ENCODE assay signal across 35 cellular contexts in genomic region chr1:152999818-153000217, GRCh38. TPM values are rescaled to one million over a fixed set of nuclear protein-coding genes. Genes with fewer than 3 reads are reported as not detected.
"Had no signal": no experiment of that assay in that cellular context is flagged by ENCODE, and none has a peak within 500 bp of the region (broad histone marks: within the 10 kb centered on the region; RNA-seq: fewer than 3 reads in every experiment).

No MANE protein-coding gene starts in this region.

- DNase-seq: activated B cell treated with CpG ODN at 0.5 μM for 24 hours; activated CD4-positive, alpha-beta memory T cell treated with anti-CD3 and anti-CD28 coated beads for 36 hours; activated CD4-positive, alpha-beta T cell treated with anti-CD3 and anti-CD28 coated beads for 4 hours; activated CD4-positive, alpha-beta T cell treated with anti-CD3 and anti-CD28 coated beads, Interleukin-2, amount 50 U/mL, for 1 hour; activated CD4-positive, CD25-positive, alpha-beta regulatory T cell treated with anti-CD3 and anti-CD28 coated beads, Interleukin-2, amount 50 U/mL, for 72 hours; activated CD8-positive, alpha-beta memory T cell treated with anti-CD3 and anti-CD28 coated beads, Interleukin-2, amount 50 U/mL, for 4 hours; activated gamma-delta T cell treated with Interleukin-2 at 50 U/mL for 16 hours; activated naive CD4-positive, alpha-beta T cell treated with anti-CD3 and anti-CD28 coated beads, Interleukin-2, amount 10 ng/mL, durations not matched to agents 7 days and 5 days; activated naive CD8-positive, alpha-beta T cell treated with anti-CD3 and anti-CD28 coated beads, Interleukin-2, amount 50 U/mL, for 24 hours; activated T-cell treated with anti-CD3 and anti-CD28 coated beads for 4 hours; activated T-cell treated with anti-CD3 and anti-CD28 coated beads, Interleukin-2, amount 50 U/mL, for 4 hours; anterior cingulate cortex; NCI-H1105; NCI-H1417 treated with DMSO at 0.1 percent for 48 hours; NCI-H187 treated with DMSO at 0.1 percent for 48 hours; NCI-H2081 treated with DMSO at 0.1 percent for 48 hours; NCI-H226; NCI-H446 treated with DMSO at 0.1 percent for 48 hours; NCI-H524 treated with DMSO at 0.1 percent for 48 hours; NCI-H748 treated with DMSO at 0.1 percent for 48 hours; NK-92 treated with Interleukin-12 subunit alpha and Interleukin-12 subunit beta, amount 100 ng/mL, for 24 hours; PC-3; Right ventricle myocardium superior; SW 1271; T-helper 1 cell; T-helper 2 cell; T-helper 9 cell had no signal

- H3K4me3 ChIP-seq: cardiac muscle cell had no signal

- H3K4me1 Mint-ChIP-seq: activated B cell treated with CpG ODN at 0.5 μM for 24 hours; activated naive CD4-positive, alpha-beta T cell treated with anti-CD3 and anti-CD28 coated beads, Interleukin-2, amount 10 ng/mL, durations not matched to agents 7 days and 5 days; activated naive CD8-positive, alpha-beta T cell treated with anti-CD3 and anti-CD28 coated beads, Interleukin-2, amount 50 U/mL, for 24 hours; brain had no signal

- H3K36me3 Mint-ChIP-seq: activated CD4-positive, alpha-beta memory T cell treated with anti-CD3 and anti-CD28 coated beads for 36 hours; activated naive CD4-positive, alpha-beta T cell treated with anti-CD3 and anti-CD28 coated beads, Interleukin-2, amount 10 ng/mL, durations not matched to agents 7 days and 5 days; activated naive CD8-positive, alpha-beta T cell; brain had no signal

- H3K4me3 Mint-ChIP-seq: activated B cell treated with CpG ODN at 0.5 μM for 24 hours; activated CD4-positive, alpha-beta memory T cell treated with anti-CD3 and anti-CD28 coated beads for 36 hours; activated naive CD4-positive, alpha-beta T cell treated with anti-CD3 and anti-CD28 coated beads, Interleukin-2, amount 10 ng/mL, durations not matched to agents 7 days and 5 days; activated naive CD8-positive, alpha-beta T cell; activated naive CD8-positive, alpha-beta T cell treated with anti-CD3 and anti-CD28 coated beads, Interleukin-2, amount 50 U/mL, for 24 hours; activated T-cell treated with anti-CD3 and anti-CD28 coated beads, Interleukin-2, amount 50 U/mL, for 4 hours; activated T-helper 1 cell treated with anti-CD3 and anti-CD28 coated beads, Interleukin-12 subunit alpha, Interleukin-12 subunit beta, Interleukin-2, Interleukin-4 antibody, amounts not matched to agents 30 ng/mL and 10 ng/mL and 1 ng/mL, durations not matched to agents 14 hours and 24 hours and 36 hours; brain had no signal

- H3K27me3 ChIP-seq: cardiac muscle cell had no signal

- ATAC-seq: activated naive CD8-positive, alpha-beta T cell treated with anti-CD3 and anti-CD28 coated beads, Interleukin-2, amount 50 U/mL, for 24 hours; activated T-cell treated with anti-CD3 and anti-CD28 coated beads, Interleukin-2, amount 50 U/mL, for 4 hours; PC-3 had no signal

- H3K27ac ChIP-seq: cardiac muscle cell, KMS-11, VCaP had no signal

- H3K27ac Mint-ChIP-seq: activated B cell treated with CpG ODN at 0.5 μM for 24 hours; activated CD4-positive, alpha-beta memory T cell treated with anti-CD3 and anti-CD28 coated beads for 36 hours; activated naive CD4-positive, alpha-beta T cell treated with anti-CD3 and anti-CD28 coated beads, Interleukin-2, amount 10 ng/mL, durations not matched to agents 7 days and 5 days; activated naive CD8-positive, alpha-beta T cell; activated naive CD8-positive, alpha-beta T cell treated with anti-CD3 and anti-CD28 coated beads, Interleukin-2, amount 50 U/mL, for 24 hours; activated T-helper 1 cell treated with anti-CD3 and anti-CD28 coated beads, Interleukin-12 subunit alpha, Interleukin-12 subunit beta, Interleukin-2, Interleukin-4 antibody, amounts not matched to agents 30 ng/mL and 10 ng/mL and 1 ng/mL, durations not matched to agents 14 hours and 24 hours and 36 hours; brain had no signal

- H3K36me3 ChIP-seq: cardiac muscle cell had no signal

- H3K9me3 Mint-ChIP-seq: activated CD4-positive, alpha-beta memory T cell treated with anti-CD3 and anti-CD28 coated beads for 36 hours; activated naive CD4-positive, alpha-beta T cell treated with anti-CD3 and anti-CD28 coated beads, Interleukin-2, amount 10 ng/mL, durations not matched to agents 7 days and 5 days; activated T-helper 1 cell treated with anti-CD3 and anti-CD28 coated beads, Interleukin-12 subunit alpha, Interleukin-12 subunit beta, Interleukin-2, Interleukin-4 antibody, amounts not matched to agents 30 ng/mL and 10 ng/mL and 1 ng/mL, durations not matched to agents 14 hours and 24 hours and 36 hours had no signal

RNA-seq across cellular contexts. Expression of gene SPRR3, which starts 1.7 kb away (rescaled TPM):
- total RNA-seq: activated B cell treated with CpG ODN at 0.5 μM for 24 hours; activated CD4-positive, alpha-beta memory T cell treated with anti-CD3 and anti-CD28 coated beads for 36 hours; activated T-cell treated with anti-CD3 and anti-CD28 coated beads, Interleukin-2, amount 50 U/mL, for 4 hours; activated T-helper 1 cell treated with anti-CD3 and anti-CD28 coated beads, Interleukin-12 subunit alpha, Interleukin-12 subunit beta, Interleukin-2, Interleukin-4 antibody, amounts not matched to agents 30 ng/mL and 10 ng/mL and 1 ng/mL, durations not matched to agents 14 hours and 24 hours and 36 hours; cardiac muscle cell; LHCN-M2; M059J; Right ventricle myocardium superior had no signal

RNA-seq across cellular contexts. Expression of gene SPRR1A, which starts 15.9 kb away (rescaled TPM):
- total RNA-seq: activated B cell treated with CpG ODN at 0.5 μM for 24 hours; activated CD4-positive, alpha-beta memory T cell treated with anti-CD3 and anti-CD28 coated beads for 36 hours; activated T-cell treated with anti-CD3 and anti-CD28 coated beads, Interleukin-2, amount 50 U/mL, for 4 hours; activated T-helper 1 cell treated with anti-CD3 and anti-CD28 coated beads, Interleukin-12 subunit alpha, Interleukin-12 subunit beta, Interleukin-2, Interleukin-4 antibody, amounts not matched to agents 30 ng/mL and 10 ng/mL and 1 ng/mL, durations not matched to agents 14 hours and 24 hours and 36 hours; cardiac muscle cell; LHCN-M2; M059J; PC-3; Right ventricle myocardium superior had no signal

RNA-seq across cellular contexts. Expression of gene SPRR4, which starts 29.4 kb away (rescaled TPM):
- total RNA-seq: activated B cell treated with CpG ODN at 0.5 μM for 24 hours; activated CD4-positive, alpha-beta memory T cell treated with anti-CD3 and anti-CD28 coated beads for 36 hours; activated T-cell treated with anti-CD3 and anti-CD28 coated beads, Interleukin-2, amount 50 U/mL, for 4 hours; activated T-helper 1 cell treated with anti-CD3 and anti-CD28 coated beads, Interleukin-12 subunit alpha, Interleukin-12 subunit beta, Interleukin-2, Interleukin-4 antibody, amounts not matched to agents 30 ng/mL and 10 ng/mL and 1 ng/mL, durations not matched to agents 14 hours and 24 hours and 36 hours; cardiac muscle cell; LHCN-M2; M059J; PC-3; Right ventricle myocardium superior had no signal

RNA-seq across cellular contexts. Expression of gene SPRR1B, which starts 31.2 kb away (rescaled TPM):
- total RNA-seq: activated B cell treated with CpG ODN at 0.5 μM for 24 hours; activated CD4-positive, alpha-beta memory T cell treated with anti-CD3 and anti-CD28 coated beads for 36 hours; activated T-cell treated with anti-CD3 and anti-CD28 coated beads, Interleukin-2, amount 50 U/mL, for 4 hours; activated T-helper 1 cell treated with anti-CD3 and anti-CD28 coated beads, Interleukin-12 subunit alpha, Interleukin-12 subunit beta, Interleukin-2, Interleukin-4 antibody, amounts not matched to agents 30 ng/mL and 10 ng/mL and 1 ng/mL, durations not matched to agents 14 hours and 24 hours and 36 hours; cardiac muscle cell; LHCN-M2; M059J; PC-3; Right ventricle myocardium superior had no signal

RNA-seq across cellular contexts. Expression of gene SPRR2D, which starts 41.1 kb away (rescaled TPM):
- total RNA-seq: activated B cell treated with CpG ODN at 0.5 μM for 24 hours; activated CD4-positive, alpha-beta memory T cell treated with anti-CD3 and anti-CD28 coated beads for 36 hours; activated T-cell treated with anti-CD3 and anti-CD28 coated beads, Interleukin-2, amount 50 U/mL, for 4 hours; activated T-helper 1 cell treated with anti-CD3 and anti-CD28 coated beads, Interleukin-12 subunit alpha, Interleukin-12 subunit beta, Interleukin-2, Interleukin-4 antibody, amounts not matched to agents 30 ng/mL and 10 ng/mL and 1 ng/mL, durations not matched to agents 14 hours and 24 hours and 36 hours; cardiac muscle cell; LHCN-M2; M059J; PC-3; Right ventricle myocardium superior had no signal
